29 cellular contexts compared by ENCODE assay signal in the genomic region with DNA sequence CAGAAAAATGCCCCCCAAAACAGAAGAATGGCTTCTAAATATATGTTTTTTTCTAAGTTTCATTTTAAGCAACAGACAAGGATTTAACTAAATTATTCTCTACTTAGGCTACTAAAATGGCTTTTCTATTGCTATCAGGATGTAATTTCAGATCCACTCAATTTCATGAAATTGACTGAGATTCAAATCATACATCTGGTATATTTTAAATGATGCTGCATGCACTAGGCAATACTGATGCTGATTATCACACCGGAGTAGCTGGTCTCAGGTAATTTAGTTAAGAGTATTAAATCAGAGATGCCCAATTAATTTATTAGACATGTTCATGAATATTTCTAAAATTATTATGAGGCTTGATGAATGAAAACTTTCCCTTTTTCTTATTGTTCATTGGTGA.
A peak's percentile ranks its signal among the peaks of the same experiment; 100 is the strongest.
DNase-seq lines count a peak whose midpoint lies in the region; ATAC-seq and TF ChIP-seq lines count a peak whose summit lies in the region.
"Had no signal": no experiment of that assay in that cellular context is flagged by ENCODE, and none has a peak within 500 bp of the region (broad histone marks: within the 10 kb centered on the region; RNA-seq: fewer than 3 reads in every experiment).

No MANE protein-coding gene starts in this region.

- no peak overlapping the region for H3K4me3 ChIP-seq in SK-N-SH (ENCODE audit: low read depth in 2 of 2, low read length in 1 of 2)
- H3K4me3 ChIP-seq: A549; BLaER1; BLaER1 treated with 17β-estradiol and CSF1 and Interleukin-3, amounts not matched to agents 10 nM and 100 nM had no signal

- no peak overlapping the region for H3K9ac ChIP-seq in SK-N-SH
- H3K9ac ChIP-seq: BLaER1; BLaER1 treated with 17β-estradiol and CSF1 and Interleukin-3, amounts not matched to agents 10 nM and 100 nM had no signal

- no peak for TF ChIP-seq RAD21 in SK-N-SH (IDR thresholded peaks at IDR 0.05; ENCODE audit: low read length)

- H3K27ac ChIP-seq in SK-N-SH (ENCODE audit: low read depth in 2 of 2, low read length in 1 of 2), result no peak overlapping the region
- H3K27ac ChIP-seq: 22Rv1; A549; BLaER1; BLaER1 treated with 17β-estradiol and CSF1 and Interleukin-3, amounts not matched to agents 10 nM and 100 nM; C4-2B had no signal

- H3K36me3 ChIP-seq in SK-N-SH (replicated peaks in 1 of 2; ENCODE audit: control insufficient read depth in 1 of 2, insufficient read depth in 2 of 2, low read length in 1 of 2), result no peaks in the 10 kb centered on the region
- H3K36me3 ChIP-seq: BE2C, BLaER1 had no signal

- H3K9me3 ChIP-seq in SK-N-SH, result no peaks in the 10 kb centered on the region
- H3K9me3 ChIP-seq: A549; BE2C; BLaER1; BLaER1 treated with 17β-estradiol and CSF1 and Interleukin-3, amounts not matched to agents 10 nM and 100 nM; Caco-2 had no signal

- TF ChIP-seq EP300 in SK-N-SH (IDR thresholded peaks at IDR 0.05; ENCODE audit: borderline replicate concordance in 1 of 2, low read depth in 1 of 2, low read length in 1 of 2), result peak in 1 of 2 experiments; percentile 68; a peak in 2 of 4 replicates

- no peak overlapping the region for H2AFZ ChIP-seq in SK-N-SH (ENCODE audit: low read depth)

- 12% methylated on average over 1 of the region's 1 CpG for WGBS in SK-N-SH (ENCODE audit: low lambda C conversion rate)

- H3K4me2 ChIP-seq in SK-N-SH, result no peak overlapping the region
- H3K4me2 ChIP-seq: A549; BLaER1; BLaER1 treated with 17β-estradiol and CSF1 and Interleukin-3, amounts not matched to agents 10 nM and 100 nM had no signal

- H4K20me1 ChIP-seq in SK-N-SH (ENCODE audit: insufficient read depth), result no peaks in the 10 kb centered on the region
- H4K20me1 ChIP-seq: BLaER1; BLaER1 treated with 17β-estradiol and CSF1 and Interleukin-3, amounts not matched to agents 10 nM and 100 nM had no signal

- H3F3A ChIP-seq in SK-N-SH (replicated peaks; ENCODE audit: insufficient read depth), result no peaks in the 10 kb centered on the region

- peak; percentile 25 for DNase-seq in SK-N-SH
- no peak for DNase-seq in ecto neural progenitor cell (ENCODE audit: low spot score)
- DNase-seq in NCI-H2227 (lab: John Stamatoyannopoulos, UW; ENCODE audit: unreplicated experiment), result no peak
- DNase-seq: 8988T; ACHN; AML-193; BE2C; C1 segment of cervical spinal cord; Caco-2; Calu3; CD4-positive, alpha-beta memory T cell; CD4-positive, alpha-beta T cell; CD4-positive, CD25-positive, alpha-beta regulatory T cell; CD8-positive, alpha-beta memory T cell; CD8-positive, alpha-beta T cell; COR-L47; DMS 273 treated with DMSO at 0.1 percent for 48 hours; DMS153; DMS53; DMS79; DMS79 treated with DMSO at 0.1 percent for 48 hours; DND-41; EL had no signal

- no peaks in the 10 kb centered on the region for H3K9me2 ChIP-seq in SK-N-SH

- no peak for ATAC-seq in SK-N-SH treated with all-trans-retinoic acid at 6 μM for 48 hours
- ATAC-seq: A549; CD8-positive, alpha-beta T cell had no signal

- no peaks in the 10 kb centered on the region for H3K27me3 ChIP-seq in SK-N-SH (ENCODE audit: insufficient read depth)
- H3K27me3 ChIP-seq: BLaER1; BLaER1 treated with 17β-estradiol and CSF1 and Interleukin-3, amounts not matched to agents 10 nM and 100 nM had no signal

- no peaks in the 10 kb centered on the region for H3K79me2 ChIP-seq in SK-N-SH (ENCODE audit: insufficient read depth)

- POLR2A ChIA-PET in SK-N-SH (lab: Yijun Ruan, JAX), result no interaction called here

- CTCF ChIA-PET in SK-N-SH (lab: Yijun Ruan, JAX), result interaction anchor here (1.5 kb wide), 1 partner anchor 98 kb away, joined by 3 read pairs; no protein-coding TSS in a partner anchor

- TF ChIP-seq CTCF in SK-N-SH (IDR thresholded peaks at IDR 0.05), result no peak

- no peaks in the 10 kb centered on the region for H3K4me1 ChIP-seq in SK-N-SH (ENCODE audit: control insufficient read depth in 1 of 2, insufficient read depth in 2 of 2, low read depth in 1 of 2, low read length in 1 of 2)
- H3K4me1 ChIP-seq: A549; BE2C; BLaER1; BLaER1 treated with 17β-estradiol and CSF1 and Interleukin-3, amounts not matched to agents 10 nM and 100 nM; Caco-2 had no signal

TF ChIP-seq in SK-N-SH, 30 proteins besides CTCF, POLR2A, EP300 and RAD21:
- TF ChIP-seq SIN3A (IDR thresholded peaks at IDR 0.05; ENCODE audit: borderline replicate concordance, low read depth, low read length) (no peak), RCOR1 (IDR thresholded peaks at IDR 0.05; ENCODE audit: low read length) (peak; percentile 43; the same call in 1 of the 2 replicates), GATA2 (CRISPR knock-in tag; IDR thresholded peaks at IDR 0.05) (peak; percentile 80)

TF ChIP-seq in SK-N-SH treated with all-trans-retinoic acid at 6 μM for 48 hours, 23 proteins besides CTCF, POLR2A, EP300 and RAD21:
- TF ChIP-seq TCF4 (CRISPR knock-in tag; IDR thresholded peaks at IDR 0.05; ENCODE audit: borderline replicate concordance) (peak; percentile 87), ZNF70 (CRISPR knock-in tag; IDR thresholded peaks at IDR 0.05) (no peak)
- TF ChIP-seq, protein P1, sequence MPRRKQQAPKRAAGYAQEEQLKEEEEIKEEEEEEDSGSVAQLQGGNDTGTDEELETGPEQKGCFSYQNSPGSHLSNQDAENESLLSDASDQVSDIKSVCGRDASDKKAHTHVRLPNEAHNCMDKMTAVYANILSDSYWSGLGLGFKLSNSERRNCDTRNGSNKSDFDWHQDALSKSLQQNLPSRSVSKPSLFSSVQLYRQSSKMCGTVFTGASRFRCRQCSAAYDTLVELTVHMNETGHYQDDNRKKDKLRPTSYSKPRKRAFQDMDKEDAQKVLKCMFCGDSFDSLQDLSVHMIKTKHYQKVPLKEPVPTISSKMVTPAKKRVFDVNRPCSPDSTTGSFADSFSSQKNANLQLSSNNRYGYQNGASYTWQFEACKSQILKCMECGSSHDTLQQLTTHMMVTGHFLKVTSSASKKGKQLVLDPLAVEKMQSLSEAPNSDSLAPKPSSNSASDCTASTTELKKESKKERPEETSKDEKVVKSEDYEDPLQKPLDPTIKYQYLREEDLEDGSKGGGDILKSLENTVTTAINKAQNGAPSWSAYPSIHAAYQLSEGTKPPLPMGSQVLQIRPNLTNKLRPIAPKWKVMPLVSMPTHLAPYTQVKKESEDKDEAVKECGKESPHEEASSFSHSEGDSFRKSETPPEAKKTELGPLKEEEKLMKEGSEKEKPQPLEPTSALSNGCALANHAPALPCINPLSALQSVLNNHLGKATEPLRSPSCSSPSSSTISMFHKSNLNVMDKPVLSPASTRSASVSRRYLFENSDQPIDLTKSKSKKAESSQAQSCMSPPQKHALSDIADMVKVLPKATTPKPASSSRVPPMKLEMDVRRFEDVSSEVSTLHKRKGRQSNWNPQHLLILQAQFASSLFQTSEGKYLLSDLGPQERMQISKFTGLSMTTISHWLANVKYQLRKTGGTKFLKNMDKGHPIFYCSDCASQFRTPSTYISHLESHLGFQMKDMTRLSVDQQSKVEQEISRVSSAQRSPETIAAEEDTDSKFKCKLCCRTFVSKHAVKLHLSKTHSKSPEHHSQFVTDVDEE (CRISPR knock-in tag; IDR thresholded peaks at IDR 0.05), result no peak
TF ChIP-seq in SK-N-SH treated with all-trans-retinoic acid at 6 μM for 48 hours: peak in this region for 1.
